ENCODE assay signal across 16 cellular contexts in genomic region chr9:129558063-129558550, GRCh38.
DNase-seq lines count a peak whose midpoint lies in the region; ATAC-seq and TF ChIP-seq lines count a peak whose summit lies in the region.
"Had no signal": no experiment of that assay in that cellular context is flagged by ENCODE, and none has a peak within 500 bp of the region (broad histone marks: within the 10 kb centered on the region; RNA-seq: fewer than 3 reads in every experiment).

No MANE protein-coding gene starts in this region.

- WGBS in HUES64: 29% methylated on average over 16 of the region's 16 CpGs
- 31 to 33% methylated on average over 16 of the region's 16 CpGs for WGBS in ectodermal cell, 2 experiments

- no peak for TF ChIP-seq POLR2A in GM18505 (IDR thresholded peaks at IDR 0.05; ENCODE audit: borderline replicate concordance, extremely low read depth, insufficient read depth, insufficient read length)

- H3K36me3 Mint-ChIP-seq in naive thymus-derived CD4-positive, alpha-beta T cell: no peaks in the 10 kb centered on the region
- H3K36me3 Mint-ChIP-seq: activated naive CD8-positive, alpha-beta T cell; stimulated activated effector memory CD8-positive, alpha-beta T cell treated with anti-CD3 and anti-CD28 coated beads, Interleukin-12 subunit alpha, Interleukin-12 subunit beta, amount 100 ng/mL, for 72 hours had no signal

- no peaks in the 10 kb centered on the region for H3K4me1 Mint-ChIP-seq in naive thymus-derived CD4-positive, alpha-beta T cell
- H3K4me1 Mint-ChIP-seq: activated CD4-positive, alpha-beta T cell treated with anti-CD3 and anti-CD28 coated beads for 36 hours had no signal

- H3K4me3 Mint-ChIP-seq in naive thymus-derived CD4-positive, alpha-beta T cell: no peak overlapping the region
- H3K4me3 Mint-ChIP-seq: activated CD4-positive, alpha-beta T cell treated with anti-CD3 and anti-CD28 coated beads for 36 hours; activated naive CD8-positive, alpha-beta T cell; HFFc6; stimulated activated effector memory CD8-positive, alpha-beta T cell treated with anti-CD3 and anti-CD28 coated beads, Interleukin-12 subunit alpha, Interleukin-12 subunit beta, amount 100 ng/mL, for 72 hours; T-helper 2 cell treated with Interferon-gamma antibody and Interleukin-4, amounts not matched to agents 5 μg/mL and 100 μg/mL, for 36 hours had no signal

- peak overlapping the region in 1 of 9 donors; percentile 71 for H3K27ac Mint-ChIP-seq in naive thymus-derived CD4-positive, alpha-beta T cell
- H3K27ac Mint-ChIP-seq: activated CD4-positive, alpha-beta T cell treated with anti-CD3 and anti-CD28 coated beads for 36 hours; activated naive CD8-positive, alpha-beta T cell; HFFc6; stimulated activated effector memory CD8-positive, alpha-beta T cell treated with anti-CD3 and anti-CD28 coated beads, Interleukin-12 subunit alpha, Interleukin-12 subunit beta, amount 100 ng/mL, for 72 hours; T-helper 2 cell treated with Interferon-gamma antibody and Interleukin-4, amounts not matched to agents 5 μg/mL and 100 μg/mL, for 36 hours had no signal

- POLR2A ChIA-PET in A673 (lab: Charles Lee; ENCODE audit: low non-redundant PET): no interaction called here
- POLR2A ChIA-PET in naive thymus-derived CD4-positive, alpha-beta T cell (lab: Charles Lee): no interaction called here

- H3K36me3 ChIP-seq in A673 (ENCODE audit: insufficient read depth, low read length, poor library complexity, severe bottlenecking) (no peaks in the 10 kb centered on the region), HUES64 (ENCODE audit: insufficient read depth, low read length) (no peaks in the 10 kb centered on the region), ectodermal cell (ENCODE audit: control insufficient read depth, insufficient read depth, low read length) (no peaks in the 10 kb centered on the region)
- no peaks in the 10 kb centered on the region for H3K36me3 ChIP-seq in naive thymus-derived CD4-positive, alpha-beta T cell (ENCODE audit: control insufficient read depth in 2 of 3, insufficient read depth in 3 of 3, low read length in 3 of 3)

- H3K27ac ChIP-seq in A673 (ENCODE audit: low read depth, low read length, poor library complexity, severe bottlenecking): peak overlapping the region; percentile 83
- peak overlapping the region; percentile 88 for H3K27ac ChIP-seq in HUES64 (ENCODE audit: low read depth, low read length)
- H3K27ac ChIP-seq in ectodermal cell (ENCODE audit: insufficient read depth, low read depth, low read length, poor library complexity, severe bottlenecking): peak overlapping the region; percentile 98
- H3K27ac ChIP-seq in naive thymus-derived CD4-positive, alpha-beta T cell (ENCODE audit: low read depth, low read length): no peak overlapping the region

- peak overlapping the region; percentile 61 for H3K9ac ChIP-seq in HUES64 (ENCODE audit: low read depth, low read length)

- no peak for TF ChIP-seq CTCF in A673 (conservative IDR thresholded peaks at IDR 0.05; ENCODE audit: low read depth, low read length)

- no peaks in the 10 kb centered on the region for H3K9me3 ChIP-seq in A673 (ENCODE audit: low read depth, low read length, poor library complexity, severe bottlenecking)
- H3K9me3 ChIP-seq in HUES64 (ENCODE audit: insufficient read depth, low read depth, low read length): no peaks in the 10 kb centered on the region
- no peaks in the 10 kb centered on the region for H3K9me3 ChIP-seq in ectodermal cell (ENCODE audit: control insufficient read depth, low read length)
- H3K9me3 ChIP-seq in naive thymus-derived CD4-positive, alpha-beta T cell (ENCODE audit: control insufficient read depth in 2 of 3, low read length in 3 of 3): no peaks in the 10 kb centered on the region

- CTCF ChIA-PET in A673 (lab: Charles Lee): no interaction called here
- CTCF ChIA-PET in naive thymus-derived CD4-positive, alpha-beta T cell (lab: Charles Lee): no interaction called here

- DNase-seq in A673 (ENCODE audit: low spot score): no peak
- DNase-seq in naive thymus-derived CD4-positive, alpha-beta T cell: no peak
- DNase-seq in NK-92 treated with Interleukin-12 subunit alpha and Interleukin-12 subunit beta, amount 100 ng/mL, for 24 hours (lab: John Stamatoyannopoulos, UW): no peak
- DNase-seq: activated CD4-positive, alpha-beta T cell treated with anti-CD3 and anti-CD28 coated beads for 36 hours; activated T-cell treated with anti-CD3 and anti-CD28 coated beads for 4 hours; COR-L47; HFFc6; NCI-H1105 had no signal

- no peak overlapping the region for H3K4me3 ChIP-seq in A673 (ENCODE audit: low read depth, low read length, poor library complexity, severe bottlenecking)
- H3K4me3 ChIP-seq in HUES64 (ENCODE audit: low read length): peak overlapping the region; percentile 7; the same call in 1 of the 2 replicates
- H3K4me3 ChIP-seq in ectodermal cell (ENCODE audit: insufficient read depth, low read depth, low read length): no peak overlapping the region
- H3K4me3 ChIP-seq in naive thymus-derived CD4-positive, alpha-beta T cell (ENCODE audit: low read length): no peak overlapping the region

- intact Hi-C loops in A673 (cut with micrococcal nuclease; ENCODE audit: unreplicated experiment): no loop called here
- intact Hi-C loops in naive thymus-derived CD4-positive, alpha-beta T cell (cut with micrococcal nuclease): no loop called here

- peaks cover 17% of the 10 kb centered on the region for H3K4me1 ChIP-seq in A673 (ENCODE audit: insufficient read depth, low read length, poor library complexity, severe bottlenecking)
- H3K4me1 ChIP-seq in HUES64 (ENCODE audit: insufficient read depth, low read length): peaks cover 39% of the 10 kb centered on the region
- peaks cover 72% of the 10 kb centered on the region for H3K4me1 ChIP-seq in ectodermal cell (ENCODE audit: control insufficient read depth, insufficient read depth, low read length)
- H3K4me1 ChIP-seq in naive thymus-derived CD4-positive, alpha-beta T cell (ENCODE audit: control insufficient read depth in 2 of 2, insufficient read depth in 2 of 2, low read length in 2 of 2): no peaks in the 10 kb centered on the region

- BruUV-seq in A673 (replicated peaks; lab: Mats Ljungman, UMichigan): no TSS peak

- peaks cover 0 to 3% (median 0%) of the 10 kb centered on the region in 11 donors for H3K9me3 Mint-ChIP-seq in naive thymus-derived CD4-positive, alpha-beta T cell
- H3K9me3 Mint-ChIP-seq: HFFc6; stimulated activated effector memory CD8-positive, alpha-beta T cell treated with anti-CD3 and anti-CD28 coated beads, Interleukin-12 subunit alpha, Interleukin-12 subunit beta, amount 100 ng/mL, for 72 hours; T-helper 2 cell treated with Interferon-gamma antibody and Interleukin-4, amounts not matched to agents 5 μg/mL and 100 μg/mL, for 36 hours had no signal

- H3K27me3 ChIP-seq in A673 (replicated peaks; ENCODE audit: insufficient read depth, low read depth, low read length, poor library complexity) (no peaks in the 10 kb centered on the region), HUES64 (ENCODE audit: insufficient read depth, low read length) (no peaks in the 10 kb centered on the region), ectodermal cell (ENCODE audit: control insufficient read depth, insufficient read depth, low read length, poor library complexity, severe bottlenecking) (no peaks in the 10 kb centered on the region)
- no peaks in the 10 kb centered on the region for H3K27me3 ChIP-seq in naive thymus-derived CD4-positive, alpha-beta T cell (ENCODE audit: control insufficient read depth in 2 of 2, insufficient read depth in 2 of 2, low read length in 2 of 2)

- ATAC-seq in naive thymus-derived CD4-positive, alpha-beta T cell: peak; percentile 16
- no peak for ATAC-seq in activated CD4-positive, CD25-positive, alpha-beta regulatory T cell treated with anti-CD3 and anti-CD28 coated beads, Interleukin-2, amount 50 U/mL, for 24 hours
- ATAC-seq in GM18505 (IDR thresholded peaks at IDR 0.05; ENCODE audit: unreplicated experiment) (no peak), GM19328 (IDR thresholded peaks at IDR 0.05; ENCODE audit: unreplicated experiment) (no peak)
- ATAC-seq: activated CD4-positive, alpha-beta T cell treated with anti-CD3 and anti-CD28 coated beads for 36 hours had no signal

- peaks cover 0 to 12% (median 0%) of the 10 kb centered on the region in 5 donors for H3K27me3 Mint-ChIP-seq in naive thymus-derived CD4-positive, alpha-beta T cell
- H3K27me3 Mint-ChIP-seq: activated CD4-positive, alpha-beta T cell treated with anti-CD3 and anti-CD28 coated beads for 36 hours had no signal
